Comparison of ENCODE assay signal across 9 cellular contexts in the genomic region with DNA sequence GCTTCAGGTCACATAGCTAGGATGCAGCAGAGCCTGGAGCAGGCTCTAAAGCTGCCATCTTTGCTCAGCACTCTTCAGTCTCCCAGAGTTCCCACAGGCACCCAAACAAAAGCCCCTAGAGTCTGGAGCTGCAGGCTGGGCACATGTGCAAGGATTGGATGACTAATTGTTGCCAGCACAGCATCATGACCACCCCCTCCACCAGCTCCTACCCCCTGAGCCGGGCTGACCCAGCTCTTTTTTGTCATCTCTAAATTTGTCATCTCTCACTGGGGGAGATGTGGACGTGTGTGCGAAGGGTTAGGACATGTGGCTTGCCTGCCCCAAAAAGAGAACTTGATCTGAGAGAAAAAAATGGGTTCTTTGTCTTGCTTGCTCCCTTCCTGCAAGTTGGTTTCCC. TPM values are rescaled to one million over a fixed set of nuclear protein-coding genes. Genes with fewer than 3 reads are reported as not detected.
A peak's percentile ranks its signal among the peaks of the same experiment; 100 is the strongest.
DNase-seq lines count a peak whose midpoint lies in the region; ATAC-seq, FAIRE-seq and TF ChIP-seq lines count a peak whose summit lies in the region.
"Had no signal": no experiment of that assay in that cellular context is flagged by ENCODE, and none has a peak within 500 bp of the region (broad histone marks: within the 10 kb centered on the region; RNA-seq: fewer than 3 reads in every experiment).

No MANE protein-coding gene starts in this region.

- FAIRE-seq in HTR-8/SVneo (lab: Jason Lieb, UNC) (no peak), GM12891 (lab: Jason Lieb, UNC) (no peak)

- DNase-seq in activated T-cell treated with anti-CD3 and anti-CD28 coated beads, Interleukin-2, amount 50 U/mL, for 4 hours = no peak
- DNase-seq in left cardiac atrium (peak; percentile 57), HTR-8/SVneo (ENCODE audit: insufficient read length, low spot score) (no peak), GM12891 (ENCODE audit: insufficient read length, low spot score) (no peak)
- DNase-seq in stimulated activated effector memory CD8-positive, alpha-beta T cell treated with anti-CD3 and anti-CD28 coated beads, Interleukin-12 subunit alpha, Interleukin-12 subunit beta, amount 100 ng/mL, for 72 hours (ENCODE audit: low spot score in 2 of 2) = no peak
- DNase-seq: NCI-H526 had no signal

- intact Hi-C loops in left cardiac atrium (cut with DNase I) = loop anchor here in 1 of 2 donors (2.0 kb wide), 1 partner anchor 16 kb away; no protein-coding TSS in a partner anchor

- H3K4me1 Mint-ChIP-seq in activated T-cell treated with anti-CD3 and anti-CD28 coated beads, Interleukin-2, amount 50 U/mL, for 4 hours (ENCODE audit: low read depth) = peaks cover 4% of the 10 kb centered on the region
- peaks cover 12% of the 10 kb centered on the region for H3K4me1 Mint-ChIP-seq in stimulated activated effector memory CD8-positive, alpha-beta T cell treated with anti-CD3 and anti-CD28 coated beads, Interleukin-12 subunit alpha, Interleukin-12 subunit beta, amount 100 ng/mL, for 72 hours

- H3K36me3 Mint-ChIP-seq in activated T-cell treated with anti-CD3 and anti-CD28 coated beads, Interleukin-2, amount 50 U/mL, for 4 hours (ENCODE audit: insufficient read depth) = no peaks in the 10 kb centered on the region
- peaks cover 6% of the 10 kb centered on the region for H3K36me3 Mint-ChIP-seq in stimulated activated effector memory CD8-positive, alpha-beta T cell treated with anti-CD3 and anti-CD28 coated beads, Interleukin-12 subunit alpha, Interleukin-12 subunit beta, amount 100 ng/mL, for 72 hours

- ATAC-seq in HG03442 (IDR thresholded peaks at IDR 0.05; ENCODE audit: unreplicated experiment) (peak; percentile 57), left cardiac atrium (peak in 1 of 2 donors; percentile 40), HG03039 (IDR thresholded peaks at IDR 0.05; ENCODE audit: unreplicated experiment) (no peak), GM18861 (IDR thresholded peaks at IDR 0.05; ENCODE audit: unreplicated experiment) (no peak)
- peak; percentile 67 to 76 for ATAC-seq in activated T-cell treated with anti-CD3 and anti-CD28 coated beads, Interleukin-2, amount 50 U/mL, for 4 hours
- ATAC-seq in stimulated activated effector memory CD8-positive, alpha-beta T cell treated with anti-CD3 and anti-CD28 coated beads, Interleukin-12 subunit alpha, Interleukin-12 subunit beta, amount 100 ng/mL, for 72 hours = peak; percentile 92

- peak overlapping the region; percentile 97 for H3K27ac Mint-ChIP-seq in stimulated activated effector memory CD8-positive, alpha-beta T cell treated with anti-CD3 and anti-CD28 coated beads, Interleukin-12 subunit alpha, Interleukin-12 subunit beta, amount 100 ng/mL, for 72 hours

- peaks cover 11% of the 10 kb centered on the region for H3K27me3 Mint-ChIP-seq in activated T-cell treated with anti-CD3 and anti-CD28 coated beads, Interleukin-2, amount 50 U/mL, for 4 hours (ENCODE audit: low read depth)

- TF ChIP-seq POLR2A in GM12891 (IDR thresholded peaks at IDR 0.05; ENCODE audit: low read depth, low read length) = no peak

- H3K4me3 Mint-ChIP-seq in activated T-cell treated with anti-CD3 and anti-CD28 coated beads, Interleukin-2, amount 50 U/mL, for 4 hours = no peak overlapping the region
- H3K4me3 Mint-ChIP-seq in stimulated activated effector memory CD8-positive, alpha-beta T cell treated with anti-CD3 and anti-CD28 coated beads, Interleukin-12 subunit alpha, Interleukin-12 subunit beta, amount 100 ng/mL, for 72 hours = peak overlapping the region; percentile 60

- no peaks in the 10 kb centered on the region for H3K9me3 Mint-ChIP-seq in activated T-cell treated with anti-CD3 and anti-CD28 coated beads, Interleukin-2, amount 50 U/mL, for 4 hours
- H3K9me3 Mint-ChIP-seq in stimulated activated effector memory CD8-positive, alpha-beta T cell treated with anti-CD3 and anti-CD28 coated beads, Interleukin-12 subunit alpha, Interleukin-12 subunit beta, amount 100 ng/mL, for 72 hours = no peaks in the 10 kb centered on the region

TF ChIP-seq in GM12891, 5 proteins besides CTCF, POLR2A, EP300 and RAD21:
- TF ChIP-seq POLR2AphosphoS5 (IDR thresholded peaks at IDR 0.05; ENCODE audit: low read depth, low read length) (no peak), PAX5 (IDR thresholded peaks at IDR 0.05; ENCODE audit: insufficient read depth, low read length, severe bottlenecking) (no peak), SPI1 (IDR thresholded peaks at IDR 0.05; ENCODE audit: low read depth, low read length) (no peak), POU2F2 (IDR thresholded peaks at IDR 0.05; ENCODE audit: low read depth, low read length) (no peak), TAF1 (IDR thresholded peaks at IDR 0.05; ENCODE audit: low read depth, low read length) (no peak)

RNA-seq across cellular contexts. Expression of a gene that starts 4.3 kb away (rescaled TPM):
- not detected for total RNA-seq in activated T-cell treated with anti-CD3 and anti-CD28 coated beads, Interleukin-2, amount 50 U/mL, for 4 hours
- 10 to 100 TPM; 11.1 to 23.3 TPM for total RNA-seq in left cardiac atrium
- 0.05 TPM for polyA plus RNA-seq in GM12891 (2012; ENCODE audit: low read depth, missing spikeins)

RNA-seq across cellular contexts. Expression of a gene that starts 17.6 kb away (rescaled TPM):
- 10 to 100 TPM; 32.4 to 38.2 (median 33.5) TPM for total RNA-seq in activated T-cell treated with anti-CD3 and anti-CD28 coated beads, Interleukin-2, amount 50 U/mL, for 4 hours
- 10 to 100 TPM; 20.3 to 21.3 TPM for total RNA-seq in left cardiac atrium
- 16.1 TPM for polyA plus RNA-seq in GM12891 (2012; ENCODE audit: low read depth, missing spikeins)

RNA-seq across cellular contexts. Expression of a gene that starts 29.2 kb away (rescaled TPM):
- total RNA-seq in activated T-cell treated with anti-CD3 and anti-CD28 coated beads, Interleukin-2, amount 50 U/mL, for 4 hours = 10 to 100 TPM; 45.9 to 57.0 (median 49.9) TPM
- total RNA-seq in left cardiac atrium = 10 to 100 TPM; 21.4 to 24.0 TPM
- 30.6 TPM for polyA plus RNA-seq in GM12891 (2012; ENCODE audit: low read depth, missing spikeins)

RNA-seq across cellular contexts. Expression of a gene that starts 29.5 kb away (rescaled TPM):
- 10 to 100 TPM; 65.8 to 78.5 (median 69.6) TPM for total RNA-seq in activated T-cell treated with anti-CD3 and anti-CD28 coated beads, Interleukin-2, amount 50 U/mL, for 4 hours
- 10 to 100 TPM; 42.9 to 50.1 TPM for total RNA-seq in left cardiac atrium
- 138 TPM for polyA plus RNA-seq in GM12891 (2012; ENCODE audit: low read depth, missing spikeins)

Comparison
In these comparisons a context has a peak if more than half of its experiments do, and no peak if none do; other contexts are left out.
1. ATAC-seq: peak in HG03442 (single experiment), activated T-cell treated with anti-CD3 and anti-CD28 coated beads, Interleukin-2, amount 50 U/mL, for 4 hours (2 of 2) and stimulated activated effector memory CD8-positive, alpha-beta T cell treated with anti-CD3 and anti-CD28 coated beads, Interleukin-12 subunit alpha, Interleukin-12 subunit beta, amount 100 ng/mL, for 72 hours (single experiment); none in HG03039 (single experiment) and GM18861 (single experiment).
2. RNA of a gene that starts 4.3 kb away (total RNA-seq): 11.1 to 23.3 TPM in left cardiac atrium; not detected in activated T-cell treated with anti-CD3 and anti-CD28 coated beads, Interleukin-2, amount 50 U/mL, for 4 hours; every median in the first group is over 10 times any median in the second.